Comparison of ENCODE assay signal across 10 cellular contexts in the genomic region with DNA sequence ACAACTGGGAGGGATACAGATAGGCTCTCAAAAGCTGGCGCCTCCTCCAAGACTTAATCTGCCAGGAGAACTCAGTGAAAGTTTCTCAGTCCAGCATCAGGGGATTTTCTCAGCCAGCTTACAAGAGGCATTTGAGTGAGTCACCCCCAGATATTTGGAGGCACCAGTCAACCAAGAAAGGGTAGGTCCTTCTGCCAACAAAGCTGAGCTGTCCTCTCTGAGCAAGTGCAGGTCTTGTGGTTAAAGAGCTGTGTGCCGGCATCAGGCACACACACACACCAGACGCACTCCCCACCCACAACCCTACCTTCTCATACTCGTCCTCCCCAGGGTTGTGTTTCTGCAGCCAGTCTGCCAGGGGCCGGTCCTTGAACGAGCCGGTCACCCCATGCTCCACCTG. TPM values are rescaled to one million over a fixed set of nuclear protein-coding genes. Genes with fewer than 3 reads are reported as not detected.
A peak's percentile ranks its signal among the peaks of the same experiment; 100 is the strongest.
DNase-seq lines count a peak whose midpoint lies in the region; ATAC-seq, FAIRE-seq and TF ChIP-seq lines count a peak whose summit lies in the region.
"Had no signal": no experiment of that assay in that cellular context is flagged by ENCODE, and none has a peak within 500 bp of the region (broad histone marks: within the 10 kb centered on the region; RNA-seq: fewer than 3 reads in every experiment).

No MANE protein-coding gene starts in this region.

- no peak for DNase-seq in heart right ventricle
- no peak for DNase-seq in Right ventricle myocardium inferior (ENCODE audit: missing footprints)
- DNase-seq in activated naive CD8-positive, alpha-beta T cell treated with anti-CD3 and anti-CD28 coated beads, Interleukin-2, amount 50 U/mL, for 24 hours: no peak
- peak; percentile 92 for DNase-seq in keratinocyte (ENCODE audit: low read depth, low spot score)
- DNase-seq in transverse colon: no peak
- DNase-seq in HuH-7 (ENCODE audit: low spot score): no peak
- DNase-seq: activated CD8-positive, alpha-beta memory T cell treated with anti-CD3 and anti-CD28 coated beads for 24 hours; NCI-H2081 treated with DMSO at 0.1 percent for 48 hours had no signal

- WGBS in heart right ventricle, 2 donors: 79 to 82% methylated on average over 7 of the region's 7 CpGs
- 62% methylated on average over 7 of the region's 7 CpGs; no CpG with 5 or more reads in 1 of the 2 donors for WGBS in transverse colon (ENCODE audit: low coverage in 1 of 2), 2 donors

- H2AFZ ChIP-seq in keratinocyte (ENCODE audit: control insufficient read depth, low read length): peak overlapping the region; percentile 7

- H3K4me1 ChIP-seq in heart right ventricle (peaks cover 10 to 71% (median 38%) of the 10 kb centered on the region in 9 donors), keratinocyte (ENCODE audit: control insufficient read depth, extremely low read depth, insufficient read depth, low read length) (peaks cover 52% of the 10 kb centered on the region), transverse colon (peaks cover 0 to 10% (median 5%) of the 10 kb centered on the region in 4 donors)

- H3K9me3 ChIP-seq in heart right ventricle (no peaks in the 10 kb centered on the region), keratinocyte (ENCODE audit: control insufficient read depth, low read depth, low read length) (no peaks in the 10 kb centered on the region), transverse colon (no peaks in the 10 kb centered on the region)

- H3K27me3 ChIP-seq in heart right ventricle: no peaks in the 10 kb centered on the region
- H3K27me3 ChIP-seq in keratinocyte (ENCODE audit: control insufficient read depth, extremely low read depth, insufficient read depth, low read length): no peaks in the 10 kb centered on the region
- no peaks in the 10 kb centered on the region for H3K27me3 ChIP-seq in transverse colon

- H3K36me3 Mint-ChIP-seq in activated naive CD8-positive, alpha-beta T cell treated with anti-CD3 and anti-CD28 coated beads, Interleukin-2, amount 50 U/mL, for 24 hours (ENCODE audit: low read depth): peaks cover 23% of the 10 kb centered on the region

- TF ChIP-seq EP300 in transverse colon (IDR thresholded peaks at IDR 0.05; ENCODE audit: low read depth): no peak

- peak; percentile 98 for FAIRE-seq in keratinocyte (lab: Jason Lieb, UNC)

- peaks cover 8% of the 10 kb centered on the region for H3K4me1 Mint-ChIP-seq in activated naive CD8-positive, alpha-beta T cell treated with anti-CD3 and anti-CD28 coated beads, Interleukin-2, amount 50 U/mL, for 24 hours

- TF ChIP-seq CTCF in heart right ventricle (IDR thresholded peaks at IDR 0.05) (no peak), keratinocyte (optimal IDR thresholded peaks at IDR 0.05 in 1 of 3, IDR thresholded peaks at IDR 0.05 in 1 of 3, conservative IDR thresholded peaks at IDR 0.05 in 1 of 3; ENCODE audit: extremely low read depth in 1 of 3, insufficient read depth in 2 of 3, low read length in 3 of 3) (no peak), transverse colon (IDR thresholded peaks at IDR 0.05) (no peak)

- no peak overlapping the region for H3K4me3 Mint-ChIP-seq in activated naive CD8-positive, alpha-beta T cell treated with anti-CD3 and anti-CD28 coated beads, Interleukin-2, amount 50 U/mL, for 24 hours

- intact Hi-C loops in heart right ventricle (cut with DNase I): no loop called here
- intact Hi-C loops in Right ventricle myocardium inferior (cut with DNase I): no loop called here
- intact Hi-C loops in transverse colon (cut with DNase I; ENCODE audit: low total_unique reads): no loop called here

- H3K36me3 ChIP-seq in heart right ventricle: peaks cover 0 to 100% (median 86%) of the 10 kb centered on the region in 9 donors
- H3K36me3 ChIP-seq in keratinocyte (ENCODE audit: control insufficient read depth in 2 of 2, extremely low read depth in 1 of 2, insufficient read depth in 2 of 2, low read length in 2 of 2): peaks cover 0 to 5% of the 10 kb centered on the region in 2 experiments
- H3K36me3 ChIP-seq in transverse colon: peaks cover 0 to 27% (median 13%) of the 10 kb centered on the region in 4 donors

- H3K4me2 ChIP-seq in keratinocyte (ENCODE audit: control insufficient read depth, extremely low read depth, insufficient read depth, low read depth, low read length): peak overlapping the region; percentile 62

- H3K79me2 ChIP-seq in keratinocyte (ENCODE audit: control insufficient read depth, insufficient read depth, low read length): no peaks in the 10 kb centered on the region

- in situ Hi-C loops in transverse colon (cut with MboI; ENCODE audit: low pct_ligation_motif_present in 1 of 4, low pct_unique_long_range_greater_than_20kb in 1 of 4, low sequenced_read_pairs in 3 of 4): loop anchor here in 1 of 4 donors (25.0 kb wide), 1 partner anchor 374 kb away; no protein-coding TSS in a partner anchor

- peak overlapping the region; percentile 2 for H3K27ac Mint-ChIP-seq in activated naive CD8-positive, alpha-beta T cell treated with anti-CD3 and anti-CD28 coated beads, Interleukin-2, amount 50 U/mL, for 24 hours

- TF ChIP-seq POLR2A in transverse colon (IDR thresholded peaks at IDR 0.05): no peak

- no peaks in the 10 kb centered on the region for H3K9me3 Mint-ChIP-seq in activated naive CD8-positive, alpha-beta T cell treated with anti-CD3 and anti-CD28 coated beads, Interleukin-2, amount 50 U/mL, for 24 hours

- no peaks in the 10 kb centered on the region for H3K9me1 ChIP-seq in keratinocyte (ENCODE audit: control insufficient read depth, extremely low read depth, insufficient read depth, low read length)

- H4K20me1 ChIP-seq in keratinocyte (ENCODE audit: control insufficient read depth, extremely low read depth, insufficient read depth, low read length): no peaks in the 10 kb centered on the region

- peak overlapping the region; percentile 59 for H3K9ac ChIP-seq in keratinocyte (ENCODE audit: control insufficient read depth, extremely low read depth, insufficient read depth, low read length)

- no peaks in the 10 kb centered on the region for H3K27me3 Mint-ChIP-seq in activated naive CD8-positive, alpha-beta T cell treated with anti-CD3 and anti-CD28 coated beads, Interleukin-2, amount 50 U/mL, for 24 hours

- dilution Hi-C loops in keratinocyte (cut with MboI; ENCODE audit: extremely low pct_ligation_motif_present, low sequenced_read_pairs): no loop called here

- H3K27ac ChIP-seq in heart right ventricle (peak overlapping the region in 7 of 10 donors; percentile 1 to 86 (median 44)), keratinocyte (ENCODE audit: control insufficient read depth, insufficient read depth, low read length) (peak overlapping the region; percentile 83), transverse colon (peak overlapping the region; percentile 52 to 85 (median 75))

- ATAC-seq in heart right ventricle (peak in 5 of 8 donors; percentile 13 to 65 (median 46)), Right ventricle myocardium inferior (no peak), HG02938 (IDR thresholded peaks at IDR 0.05; ENCODE audit: unreplicated experiment) (no peak), GM21381 (IDR thresholded peaks at IDR 0.05; ENCODE audit: unreplicated experiment) (no peak)
- ATAC-seq in activated naive CD8-positive, alpha-beta T cell treated with anti-CD3 and anti-CD28 coated beads, Interleukin-2, amount 50 U/mL, for 24 hours: peak; percentile 88

- H3K4me3 ChIP-seq in heart right ventricle (no peak overlapping the region), keratinocyte (ENCODE audit: control insufficient read depth in 2 of 3, extremely low read depth in 1 of 3, insufficient read depth in 2 of 3, low read depth in 1 of 3, low read length in 3 of 3) (no peak overlapping the region), transverse colon (no peak overlapping the region)

RNA-seq across cellular contexts. Expression of gene PPP1R15B, which starts 27.0 kb away (rescaled TPM):
- total RNA-seq in heart right ventricle: 10 to 100 TPM; 18.1 to 47.3 (median 22.5) TPM
- 10 to 100 TPM in 1 of 2 donors, 1 to 10 TPM in 1; 8.4 to 13.0 TPM for polyA plus RNA-seq in heart right ventricle
- total RNA-seq in Right ventricle myocardium inferior: 21.0 TPM
- polyA plus RNA-seq in keratinocyte: 13.7 to 22.8 TPM (median 19.1 TPM) in 3 replicates
- 18.5 TPM for polyA plus RNA-seq in keratinocyte (2011; ENCODE audit: low read depth)
- 8.2 and 13.5 TPM in 2 replicates for polyA plus RNA-seq in keratinocyte (2011; cell fraction: cytosol; rRNA removed)
- polyA plus RNA-seq in keratinocyte (2011; cell fraction: nucleus; rRNA removed): 29.7 and 36.0 TPM in 2 replicates
- 15.0 and 20.0 TPM in 2 replicates for polyA plus RNA-seq in keratinocyte (2012; ENCODE audit: low replicate concordance)
- polyA minus RNA-seq in keratinocyte: 19.4 to 27.1 TPM (median 26.7 TPM) in 3 replicates
- 23.6 TPM for polyA minus RNA-seq in keratinocyte (2011; cell fraction: cytosol; rRNA and poly(A)+ RNA removed)
- polyA minus RNA-seq in keratinocyte (2011; cell fraction: nucleus; rRNA and poly(A)+ RNA removed): 41.9 and 58.3 TPM in 2 replicates
- total RNA-seq in transverse colon: 10 to 100 TPM; 30.8 to 74.2 (median 54.5) TPM

RNA-seq across cellular contexts. Expression of gene PIK3C2B, which starts 56.0 kb away (rescaled TPM):
- total RNA-seq in heart right ventricle: 10 to 100 TPM; 16.4 to 31.9 (median 23.0) TPM
- polyA plus RNA-seq in heart right ventricle: 10 to 100 TPM in 1 of 2 donors, 1 to 10 TPM in 1; 4.4 to 16.6 TPM
- 22.7 TPM for total RNA-seq in Right ventricle myocardium inferior
- 5.4 to 11.2 TPM (median 6.3 TPM) in 3 replicates for polyA plus RNA-seq in keratinocyte
- 7.3 TPM for polyA plus RNA-seq in keratinocyte (2011; ENCODE audit: low read depth)
- 4.2 and 5.1 TPM in 2 replicates for polyA plus RNA-seq in keratinocyte (2011; cell fraction: cytosol; rRNA removed)
- 15.4 and 17.4 TPM in 2 replicates for polyA plus RNA-seq in keratinocyte (2011; cell fraction: nucleus; rRNA removed)
- polyA plus RNA-seq in keratinocyte (2012; ENCODE audit: low replicate concordance): 4.6 and 8.5 TPM in 2 replicates
- polyA minus RNA-seq in keratinocyte: 15.1 to 30.8 TPM (median 26.3 TPM) in 3 replicates
- polyA minus RNA-seq in keratinocyte (2011; cell fraction: cytosol; rRNA and poly(A)+ RNA removed): 23.6 TPM
- 21.5 and 25.7 TPM in 2 replicates for polyA minus RNA-seq in keratinocyte (2011; cell fraction: nucleus; rRNA and poly(A)+ RNA removed)
- total RNA-seq in transverse colon: 100 to 1,000 TPM in 2 of 4 donors, 10 to 100 TPM in 2; 61.9 to 181 (median 88.8) TPM

Comparison
In these comparisons a context has a peak if more than half of its experiments do, and no peak if none do; other contexts are left out.
1. ATAC-seq: peak in heart right ventricle (5 of 8) and activated naive CD8-positive, alpha-beta T cell treated with anti-CD3 and anti-CD28 coated beads, Interleukin-2, amount 50 U/mL, for 24 hours (single experiment); none in Right ventricle myocardium inferior (single experiment), HG02938 (single experiment) and GM21381 (single experiment).
2. Peak in every context shown above with its lines, with median percentiles within 50 percentile points of each other: H3K27ac ChIP-seq.